In genomic region chr9:35835216-35835604, GRCh38 we compare ENCODE assay signal across 1 cellular context.
TF ChIP-seq lines count a peak whose summit lies in the region.

No MANE protein-coding gene starts in this region.

TF ChIP-seq in WTC11, 78 proteins besides CTCF, POLR2A, EP300 and RAD21:
- TF ChIP-seq, protein P1, sequence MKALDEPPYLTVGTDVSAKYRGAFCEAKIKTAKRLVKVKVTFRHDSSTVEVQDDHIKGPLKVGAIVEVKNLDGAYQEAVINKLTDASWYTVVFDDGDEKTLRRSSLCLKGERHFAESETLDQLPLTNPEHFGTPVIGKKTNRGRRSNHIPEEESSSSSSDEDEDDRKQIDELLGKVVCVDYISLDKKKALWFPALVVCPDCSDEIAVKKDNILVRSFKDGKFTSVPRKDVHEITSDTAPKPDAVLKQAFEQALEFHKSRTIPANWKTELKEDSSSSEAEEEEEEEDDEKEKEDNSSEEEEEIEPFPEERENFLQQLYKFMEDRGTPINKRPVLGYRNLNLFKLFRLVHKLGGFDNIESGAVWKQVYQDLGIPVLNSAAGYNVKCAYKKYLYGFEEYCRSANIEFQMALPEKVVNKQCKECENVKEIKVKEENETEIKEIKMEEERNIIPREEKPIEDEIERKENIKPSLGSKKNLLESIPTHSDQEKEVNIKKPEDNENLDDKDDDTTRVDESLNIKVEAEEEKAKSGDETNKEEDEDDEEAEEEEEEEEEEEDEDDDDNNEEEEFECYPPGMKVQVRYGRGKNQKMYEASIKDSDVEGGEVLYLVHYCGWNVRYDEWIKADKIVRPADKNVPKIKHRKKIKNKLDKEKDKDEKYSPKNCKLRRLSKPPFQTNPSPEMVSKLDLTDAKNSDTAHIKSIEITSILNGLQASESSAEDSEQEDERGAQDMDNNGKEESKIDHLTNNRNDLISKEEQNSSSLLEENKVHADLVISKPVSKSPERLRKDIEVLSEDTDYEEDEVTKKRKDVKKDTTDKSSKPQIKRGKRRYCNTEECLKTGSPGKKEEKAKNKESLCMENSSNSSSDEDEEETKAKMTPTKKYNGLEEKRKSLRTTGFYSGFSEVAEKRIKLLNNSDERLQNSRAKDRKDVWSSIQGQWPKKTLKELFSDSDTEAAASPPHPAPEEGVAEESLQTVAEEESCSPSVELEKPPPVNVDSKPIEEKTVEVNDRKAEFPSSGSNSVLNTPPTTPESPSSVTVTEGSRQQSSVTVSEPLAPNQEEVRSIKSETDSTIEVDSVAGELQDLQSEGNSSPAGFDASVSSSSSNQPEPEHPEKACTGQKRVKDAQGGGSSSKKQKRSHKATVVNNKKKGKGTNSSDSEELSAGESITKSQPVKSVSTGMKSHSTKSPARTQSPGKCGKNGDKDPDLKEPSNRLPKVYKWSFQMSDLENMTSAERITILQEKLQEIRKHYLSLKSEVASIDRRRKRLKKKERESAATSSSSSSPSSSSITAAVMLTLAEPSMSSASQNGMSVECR (CRISPR knock-in tag; IDR thresholded peaks at IDR 0.05; ENCODE audit: borderline replicate concordance), result no peak
- TF ChIP-seq GRHL2 (CRISPR knock-in tag; IDR thresholded peaks at IDR 0.05; ENCODE audit: insufficient replicate concordance, severe bottlenecking) (no peak), FOXJ3 (CRISPR knock-in tag; IDR thresholded peaks at IDR 0.05; ENCODE audit: borderline replicate concordance) (no peak), RORB (CRISPR knock-in tag; IDR thresholded peaks at IDR 0.05) (no peak), MAX (CRISPR knock-in tag; IDR thresholded peaks at IDR 0.05) (no peak), NFYB (CRISPR knock-in tag; conservative IDR thresholded peaks at IDR 0.05; ENCODE audit: low read depth) (no peak), IRF2 (CRISPR knock-in tag; IDR thresholded peaks at IDR 0.05; ENCODE audit: borderline replicate concordance, low read depth) (no peak), RELA (CRISPR knock-in tag; IDR thresholded peaks at IDR 0.05; ENCODE audit: borderline replicate concordance) (no peak), ZSCAN18 (CRISPR knock-in tag; IDR thresholded peaks at IDR 0.05) (no peak), OVOL2 (CRISPR knock-in tag; IDR thresholded peaks at IDR 0.05; ENCODE audit: borderline replicate concordance) (no peak), ZNF671 (CRISPR knock-in tag; IDR thresholded peaks at IDR 0.05) (no peak), NFE2L1 (CRISPR knock-in tag; IDR thresholded peaks at IDR 0.05) (no peak), AR (CRISPR knock-in tag; IDR thresholded peaks at IDR 0.05) (no peak), ERG (CRISPR knock-in tag; IDR thresholded peaks at IDR 0.05) (no peak), E2F5 (CRISPR knock-in tag; IDR thresholded peaks at IDR 0.05) (no peak), SMAD3 (CRISPR knock-in tag; IDR thresholded peaks at IDR 0.05; ENCODE audit: borderline replicate concordance) (no peak)
- TF ChIP-seq, protein P2, sequence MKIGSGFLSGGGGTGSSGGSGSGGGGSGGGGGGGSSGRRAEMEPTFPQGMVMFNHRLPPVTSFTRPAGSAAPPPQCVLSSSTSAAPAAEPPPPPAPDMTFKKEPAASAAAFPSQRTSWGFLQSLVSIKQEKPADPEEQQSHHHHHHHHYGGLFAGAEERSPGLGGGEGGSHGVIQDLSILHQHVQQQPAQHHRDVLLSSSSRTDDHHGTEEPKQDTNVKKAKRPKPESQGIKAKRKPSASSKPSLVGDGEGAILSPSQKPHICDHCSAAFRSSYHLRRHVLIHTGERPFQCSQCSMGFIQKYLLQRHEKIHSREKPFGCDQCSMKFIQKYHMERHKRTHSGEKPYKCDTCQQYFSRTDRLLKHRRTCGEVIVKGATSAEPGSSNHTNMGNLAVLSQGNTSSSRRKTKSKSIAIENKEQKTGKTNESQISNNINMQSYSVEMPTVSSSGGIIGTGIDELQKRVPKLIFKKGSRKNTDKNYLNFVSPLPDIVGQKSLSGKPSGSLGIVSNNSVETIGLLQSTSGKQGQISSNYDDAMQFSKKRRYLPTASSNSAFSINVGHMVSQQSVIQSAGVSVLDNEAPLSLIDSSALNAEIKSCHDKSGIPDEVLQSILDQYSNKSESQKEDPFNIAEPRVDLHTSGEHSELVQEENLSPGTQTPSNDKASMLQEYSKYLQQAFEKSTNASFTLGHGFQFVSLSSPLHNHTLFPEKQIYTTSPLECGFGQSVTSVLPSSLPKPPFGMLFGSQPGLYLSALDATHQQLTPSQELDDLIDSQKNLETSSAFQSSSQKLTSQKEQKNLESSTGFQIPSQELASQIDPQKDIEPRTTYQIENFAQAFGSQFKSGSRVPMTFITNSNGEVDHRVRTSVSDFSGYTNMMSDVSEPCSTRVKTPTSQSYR (CRISPR knock-in tag; IDR thresholded peaks at IDR 0.05), result no peak
